ENCODE assay signal across 21 cellular contexts in the genomic region with DNA sequence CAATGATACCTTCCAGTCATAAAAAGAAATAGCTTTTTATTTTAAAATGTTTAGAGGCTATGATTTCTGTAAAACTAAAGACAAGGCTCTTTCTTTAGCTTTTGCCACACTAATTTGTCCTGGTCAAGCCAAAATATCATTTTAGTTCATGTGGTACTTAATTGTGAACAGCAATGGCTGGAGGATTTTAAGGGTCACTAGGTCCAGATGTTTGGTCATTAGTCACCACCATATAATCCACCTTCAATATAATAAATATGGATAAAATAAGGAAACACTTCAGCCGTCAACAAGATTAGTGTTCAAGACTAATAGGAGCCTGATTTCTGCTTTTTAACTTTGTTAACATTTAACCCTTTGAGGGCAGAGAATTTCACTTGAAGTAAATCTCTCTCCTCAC. TPM values are rescaled to one million over a fixed set of nuclear protein-coding genes. Genes with fewer than 3 reads are reported as not detected.
"Had no signal": no experiment of that assay in that cellular context is flagged by ENCODE, and none has a peak within 500 bp of the region (broad histone marks: within the 10 kb centered on the region; RNA-seq: fewer than 3 reads in every experiment).

No MANE protein-coding gene starts in this region.

- DNase-seq: cortex of kidney; dorsolateral prefrontal cortex; effector CD8-positive, alpha-beta T cell; foreskin keratinocyte; left colon; left ventricle myocardium superior; mesendoderm; naive B cell; occipital lobe; pancreas; right cardiac atrium; stimulated activated CD4-positive, alpha-beta T cell treated with anti-CD3 and anti-CD28 coated beads, Interleukin-2, amount 100 ng/mL, for 48 hours; stimulated activated CD8-positive, alpha-beta memory T cell treated with anti-CD3 and anti-CD28 coated beads, Interleukin-4, amount 100 ng/mL, for 48 hours; stimulated activated naive CD8-positive, alpha-beta T cell treated with anti-CD3 and anti-CD28 coated beads, Interleukin-15, Interleukin-2, amounts not matched to agents 100 U/mL and 50 U/mL, for 24 hours; thyroid gland; upper lobe of left lung; uterus had no signal

- H3K4me2 ChIP-seq: smooth muscle cell had no signal

- H3K9me3 ChIP-seq: pancreas, suprapubic skin, thyroid gland, upper lobe of left lung, uterus had no signal

- H3K27ac ChIP-seq: dorsolateral prefrontal cortex, foreskin keratinocyte, pancreas, suprapubic skin, thyroid gland, upper lobe of left lung, uterus had no signal

- H3K4me1 ChIP-seq: foreskin keratinocyte, pancreas, suprapubic skin, thyroid gland, upper lobe of left lung, uterus had no signal

- H3K27me3 ChIP-seq: dorsolateral prefrontal cortex, pancreas, suprapubic skin, thyroid gland, upper lobe of left lung, uterus had no signal

- H3K4me3 ChIP-seq: dorsolateral prefrontal cortex, pancreas, smooth muscle cell, suprapubic skin, thyroid gland, upper lobe of left lung, uterus had no signal

- H3K36me3 ChIP-seq: pancreas, suprapubic skin, thyroid gland, upper lobe of left lung, uterus had no signal

RNA-seq across cellular contexts. Expression of gene HGF, which starts 50.0 kb away (rescaled TPM):
- total RNA-seq: foreskin keratinocyte, kidney epithelial cell, progenitor cell of endocrine pancreas had no signal
